ENCODE assay signal across 8 cellular contexts in the genomic region with DNA sequence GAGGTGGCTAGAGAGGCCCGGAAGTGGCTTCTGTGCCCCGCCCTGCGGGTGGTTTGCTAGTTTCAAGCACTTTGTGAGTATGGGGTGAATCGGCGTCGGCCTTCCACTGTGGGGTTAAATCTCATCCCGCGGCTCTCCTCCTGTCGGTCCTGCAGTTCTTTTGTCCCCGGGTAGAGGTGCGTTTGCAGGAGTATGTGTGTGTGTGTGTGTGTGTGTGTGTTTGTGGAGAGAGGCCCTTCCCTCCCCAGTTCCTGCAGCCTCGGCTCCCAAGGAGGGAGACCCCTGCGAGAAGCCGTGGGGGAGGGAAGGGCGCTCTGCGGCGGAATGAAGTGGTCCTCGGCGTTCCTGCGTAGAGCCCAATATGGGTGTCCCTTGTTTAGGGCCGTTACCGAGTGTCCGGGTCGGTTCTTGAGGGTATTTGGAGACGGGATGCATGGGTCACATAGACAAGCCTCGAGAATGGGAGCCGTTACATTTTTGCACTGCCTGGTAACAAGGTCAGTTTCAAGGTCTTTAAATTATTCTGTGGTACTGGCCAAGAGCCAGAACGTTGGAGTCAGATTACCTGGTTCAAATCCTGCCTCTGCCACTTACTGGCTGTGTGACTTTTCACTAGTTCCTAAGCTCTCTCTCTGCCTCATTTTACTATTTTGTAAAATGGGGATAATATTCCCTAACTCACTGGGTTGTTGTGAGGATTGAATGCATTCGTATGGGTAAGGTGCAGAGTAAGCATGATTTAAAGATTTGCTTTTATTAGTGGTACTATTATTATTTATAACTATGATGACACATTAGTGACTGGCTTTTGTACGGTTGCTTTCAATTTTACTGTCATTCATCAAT. TPM values are rescaled to one million over a fixed set of nuclear protein-coding genes. Genes with fewer than 3 reads are reported as not detected.
DNase-seq lines count a peak whose midpoint lies in the region; ATAC-seq and TF ChIP-seq lines count a peak whose summit lies in the region.

A gene (plus strand): TSS at position 56 of the 846 bp plus-strand sequence. CDS start 9,640 bp downstream, outside the sequence.

- H3K4me3 ChIP-seq in foreskin fibroblast (ENCODE audit: low read depth in 1 of 2, low read length in 2 of 2): peak within 1 kb of the TSS; percentile 76 to 97
- peak within 1 kb of the TSS; percentile 93 to 99 for H3K4me3 ChIP-seq in stomach smooth muscle (ENCODE audit: low read length in 2 of 2)

- peak within 1 kb of the TSS; percentile 89 to 92 for H3K9ac ChIP-seq in stomach smooth muscle (ENCODE audit: low read length in 2 of 2)

- H3K4me1 ChIP-seq in stomach smooth muscle (ENCODE audit: control insufficient read depth, insufficient read depth, low read length): peaks cover 12% of the 10 kb centered on the region

- H3K9me3 ChIP-seq in KOPT-K1 (ENCODE audit: insufficient read depth, low read length, poor library complexity, severe bottlenecking): no peaks in the 10 kb centered on the region
- H3K9me3 ChIP-seq in stomach smooth muscle (ENCODE audit: control insufficient read depth in 2 of 2, low read length in 2 of 2): no peaks in the 10 kb centered on the region

- H3K27me3 ChIP-seq in stomach smooth muscle (ENCODE audit: control insufficient read depth in 1 of 2, insufficient read depth in 2 of 2, low read length in 2 of 2): no peaks in the 10 kb centered on the region

- peaks cover 3% of the 10 kb centered on the region for H3K9me3 Mint-ChIP-seq in neural crest cell

- DNase-seq in EL (peak; percentile 74), SHP77 (lab: John Stamatoyannopoulos, UW) (peak; percentile 86 to 90), foreskin fibroblast (peak; percentile 71 to 89), neural crest cell (ENCODE audit: low read depth, low spot score) (peak; percentile 67)
- DNase-seq in activated effector memory CD4-positive, alpha-beta T cell treated with anti-CD3 and anti-CD28 coated beads, Interleukin-2, amount 50 U/mL, for 16 hours: peak; percentile 95

- H3K27me3 Mint-ChIP-seq in neural crest cell (ENCODE audit: low read depth): peaks cover 35% of the 10 kb centered on the region

- H3K4me3 Mint-ChIP-seq in neural crest cell: peak within 1 kb of the TSS; percentile 98

- H3K27ac ChIP-seq in KOPT-K1 (ENCODE audit: low read depth, low read length, poor library complexity, severe bottlenecking): peak within 1 kb of the TSS; percentile 76
- H3K27ac ChIP-seq in stomach smooth muscle (ENCODE audit: low read length): peak within 1 kb of the TSS; percentile 83

- peaks cover 32% of the 10 kb centered on the region for H3K4me1 Mint-ChIP-seq in neural crest cell

- H3K36me3 ChIP-seq in KOPT-K1 (ENCODE audit: insufficient read depth, low read length): no peaks in the 10 kb centered on the region; the same call in 1 of the 2 replicates
- H3K36me3 ChIP-seq in stomach smooth muscle (ENCODE audit: control insufficient read depth in 2 of 2, insufficient read depth in 2 of 2, low read length in 2 of 2): no peaks in the 10 kb centered on the region

- H3K36me3 Mint-ChIP-seq in neural crest cell (ENCODE audit: low read depth): peaks cover 11% of the 10 kb centered on the region

- H3K27ac Mint-ChIP-seq in neural crest cell (ENCODE audit: unreplicated experiment): peak within 1 kb of the TSS; percentile 99

- ATAC-seq in GM21737 (IDR thresholded peaks at IDR 0.05; ENCODE audit: unreplicated experiment): peak; percentile 95

- TF ChIP-seq CTCF in foreskin fibroblast (IDR thresholded peaks at IDR 0.05; ENCODE audit: low read depth, low read length) (no peak), neural crest cell (conservative IDR thresholded peaks at IDR 0.05) (no peak)

RNA-seq across cellular contexts. Expression of the gene that starts here (rescaled TPM):
- 11.5 and 12.1 TPM in 2 replicates for total RNA-seq in neural crest cell

Comparison
In these comparisons a context has a peak if more than half of its experiments do, and no peak if none do; other contexts are left out.
1. Peak in every context shown above with its lines: DNase-seq, ATAC-seq, H3K4me3 ChIP-seq and H3K27ac ChIP-seq.